In the genomic region with DNA sequence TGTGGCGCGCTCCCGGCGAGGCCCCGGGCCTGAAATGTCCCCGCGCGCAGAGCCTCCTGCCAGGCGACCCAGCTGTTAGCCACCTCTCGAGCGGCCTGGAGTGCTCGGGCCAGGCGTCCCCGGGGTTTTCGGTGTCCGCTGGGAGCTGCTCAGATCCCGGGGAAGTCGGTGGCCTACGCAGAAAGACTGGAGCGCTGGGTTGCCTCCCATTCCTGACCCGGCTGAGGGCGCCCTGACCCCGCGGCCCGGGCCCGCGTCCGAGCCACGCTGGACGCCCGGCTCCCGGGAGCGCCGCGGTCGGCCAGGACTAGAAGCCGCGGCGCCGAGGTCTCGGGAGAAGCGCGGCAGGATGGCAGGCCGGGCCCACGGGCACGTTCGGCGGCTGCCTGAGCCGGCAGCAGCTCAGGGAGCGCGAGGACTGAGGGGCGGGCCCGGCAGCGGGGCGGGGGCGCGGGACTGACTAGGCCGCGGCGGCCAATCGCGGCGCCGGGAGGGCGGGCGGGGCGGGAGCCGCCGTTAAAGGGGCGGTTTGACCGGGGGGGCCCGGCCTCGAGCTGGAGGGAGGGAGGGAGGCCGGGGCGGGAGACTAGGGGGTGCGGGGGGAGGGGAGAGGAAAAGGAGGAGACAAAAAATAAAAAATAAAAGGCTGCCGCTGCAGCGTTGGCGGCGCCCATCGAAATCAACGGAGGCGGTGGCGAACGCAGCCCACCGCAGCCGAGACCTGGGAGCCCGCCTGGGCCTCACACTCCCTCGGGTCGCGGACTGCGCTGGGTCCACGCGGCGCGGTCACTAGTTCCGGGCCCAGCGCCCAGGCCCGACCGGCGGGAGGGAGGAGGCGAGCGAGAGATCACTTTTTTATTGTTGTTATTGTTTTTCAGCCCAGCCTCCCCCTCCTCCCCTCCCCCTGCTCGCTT, we compare ENCODE assay signal across 1 cellular context.
A peak's percentile ranks its signal among the peaks of the same experiment; 100 is the strongest.
TF ChIP-seq lines count a peak whose summit lies in the region.

No MANE protein-coding gene starts in this region.

TF ChIP-seq in K562, 482 proteins besides CTCF, POLR2A, EP300 and RAD21 (continued from another document):
- TF ChIP-seq, protein P1, sequence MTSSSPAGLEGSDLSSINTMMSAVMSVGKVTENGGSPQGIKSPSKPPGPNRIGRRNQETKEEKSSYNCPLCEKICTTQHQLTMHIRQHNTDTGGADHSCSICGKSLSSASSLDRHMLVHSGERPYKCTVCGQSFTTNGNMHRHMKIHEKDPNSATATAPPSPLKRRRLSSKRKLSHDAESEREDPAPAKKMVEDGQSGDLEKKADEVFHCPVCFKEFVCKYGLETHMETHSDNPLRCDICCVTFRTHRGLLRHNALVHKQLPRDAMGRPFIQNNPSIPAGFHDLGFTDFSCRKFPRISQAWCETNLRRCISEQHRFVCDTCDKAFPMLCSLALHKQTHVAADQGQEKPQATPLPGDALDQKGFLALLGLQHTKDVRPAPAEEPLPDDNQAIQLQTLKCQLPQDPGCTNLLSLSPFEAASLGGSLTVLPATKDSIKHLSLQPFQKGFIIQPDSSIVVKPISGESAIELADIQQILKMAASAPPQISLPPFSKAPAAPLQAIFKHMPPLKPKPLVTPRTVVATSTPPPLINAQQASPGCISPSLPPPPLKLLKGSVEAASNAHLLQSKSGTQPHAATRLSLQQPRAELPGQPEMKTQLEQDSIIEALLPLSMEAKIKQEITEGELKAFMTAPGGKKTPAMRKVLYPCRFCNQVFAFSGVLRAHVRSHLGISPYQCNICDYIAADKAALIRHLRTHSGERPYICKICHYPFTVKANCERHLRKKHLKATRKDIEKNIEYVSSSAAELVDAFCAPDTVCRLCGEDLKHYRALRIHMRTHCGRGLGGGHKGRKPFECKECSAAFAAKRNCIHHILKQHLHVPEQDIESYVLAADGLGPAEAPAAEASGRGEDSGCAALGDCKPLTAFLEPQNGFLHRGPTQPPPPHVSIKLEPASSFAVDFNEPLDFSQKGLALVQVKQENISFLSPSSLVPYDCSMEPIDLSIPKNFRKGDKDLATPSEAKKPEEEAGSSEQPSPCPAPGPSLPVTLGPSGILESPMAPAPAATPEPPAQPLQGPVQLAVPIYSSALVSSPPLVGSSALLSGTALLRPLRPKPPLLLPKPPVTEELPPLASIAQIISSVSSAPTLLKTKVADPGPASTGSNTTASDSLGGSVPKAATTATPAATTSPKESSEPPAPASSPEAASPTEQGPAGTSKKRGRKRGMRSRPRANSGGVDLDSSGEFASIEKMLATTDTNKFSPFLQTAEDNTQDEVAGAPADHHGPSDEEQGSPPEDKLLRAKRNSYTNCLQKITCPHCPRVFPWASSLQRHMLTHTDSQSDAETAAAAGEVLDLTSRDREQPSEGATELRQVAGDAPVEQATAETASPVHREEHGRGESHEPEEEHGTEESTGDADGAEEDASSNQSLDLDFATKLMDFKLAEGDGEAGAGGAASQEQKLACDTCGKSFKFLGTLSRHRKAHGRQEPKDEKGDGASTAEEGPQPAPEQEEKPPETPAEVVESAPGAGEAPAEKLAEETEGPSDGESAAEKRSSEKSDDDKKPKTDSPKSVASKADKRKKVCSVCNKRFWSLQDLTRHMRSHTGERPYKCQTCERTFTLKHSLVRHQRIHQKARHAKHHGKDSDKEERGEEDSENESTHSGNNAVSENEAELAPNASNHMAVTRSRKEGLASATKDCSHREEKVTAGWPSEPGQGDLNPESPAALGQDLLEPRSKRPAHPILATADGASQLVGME (CRISPR knock-in tag; IDR thresholded peaks at IDR 0.05), result no peak
- TF ChIP-seq NEUROD1 (IDR thresholded peaks at IDR 0.05; ENCODE audit: borderline replicate concordance, low read depth, low read length, partially characterized antibody) (no peak), TCF7 (IDR thresholded peaks at IDR 0.05; ENCODE audit: borderline replicate concordance) (no peak), NFYB (IDR thresholded peaks at IDR 0.05; ENCODE audit: extremely low read depth, insufficient read length) (no peak), EP400 (IDR thresholded peaks at IDR 0.05) (peak; percentile 65; the same call in 1 of the 2 replicates), ZSCAN29 (IDR thresholded peaks at IDR 0.05) (no peak), NFXL1 (CRISPR knock-in tag; IDR thresholded peaks at IDR 0.05) (no peak), SMAD2 (IDR thresholded peaks at IDR 0.05; ENCODE audit: low read depth, low read length) (no peak), ZZZ3 (IDR thresholded peaks at IDR 0.05) (no peak), ATF7 (IDR thresholded peaks at IDR 0.05) (no peak), TEAD1 (CRISPR knock-in tag; IDR thresholded peaks at IDR 0.05) (peak in 1 of 2 experiments; percentile 73; a peak in 1 of 4 replicates), MCM2 (IDR thresholded peaks at IDR 0.05; ENCODE audit: low read depth) (no peak), ZNF24 (IDR thresholded peaks at IDR 0.05) (no peak), ZFX (CRISPR knock-in tag; IDR thresholded peaks at IDR 0.05) (peak; percentile 81), ZNF79 (CRISPR knock-in tag; IDR thresholded peaks at IDR 0.05; ENCODE audit: low read depth) (no peak), FOXP1 (CRISPR knock-in tag; IDR thresholded peaks at IDR 0.05) (peak; percentile 88), ARID1B (IDR thresholded peaks at IDR 0.05) (no peak), E2F3 (CRISPR knock-in tag; IDR thresholded peaks at IDR 0.05) (no peak), SAFB2 (IDR thresholded peaks at IDR 0.05; ENCODE audit: borderline replicate concordance, low read depth, low read length, severe bottlenecking) (no peak), PYGO2 (tag; IDR thresholded peaks at IDR 0.05) (no peak), POLR3G (IDR thresholded peaks at IDR 0.05; ENCODE audit: extremely low read depth, insufficient read length, insufficient replicate concordance) (no peak), RNF2 (IDR thresholded peaks at IDR 0.05) (0 out of 2 replicates have a peak, but pooled peaks have one; percentile 11), CBX1 (IDR thresholded peaks at IDR 0.05; ENCODE audit: low read depth) (no peak), ETS2 (tag; IDR thresholded peaks at IDR 0.05; ENCODE audit: borderline replicate concordance, poor library complexity, severe bottlenecking) (no peak), ZBTB1 (CRISPR knock-in tag; IDR thresholded peaks at IDR 0.05; ENCODE audit: borderline replicate concordance, low read depth) (peak; percentile 36; the same call in 1 of the 2 replicates), COPS2 (conservative IDR thresholded peaks at IDR 0.05) (no peak), SAFB (IDR thresholded peaks at IDR 0.05; ENCODE audit: borderline replicate concordance, low read depth, low read length) (0 out of 2 replicates have a peak, but pooled peaks have one; percentile 1), ARID2 (IDR thresholded peaks at IDR 0.05) (no peak), ZNF696 (CRISPR knock-in tag; conservative IDR thresholded peaks at IDR 0.05) (no peak), ZNF77 (CRISPR knock-in tag; IDR thresholded peaks at IDR 0.05) (no peak), CEBPB (tag; IDR thresholded peaks at IDR 0.05) (no peak), ZNF778 (CRISPR knock-in tag; IDR thresholded peaks at IDR 0.05) (no peak), PHB (CRISPR knock-in tag; IDR thresholded peaks at IDR 0.05) (no peak)
- TF ChIP-seq, protein P2, sequence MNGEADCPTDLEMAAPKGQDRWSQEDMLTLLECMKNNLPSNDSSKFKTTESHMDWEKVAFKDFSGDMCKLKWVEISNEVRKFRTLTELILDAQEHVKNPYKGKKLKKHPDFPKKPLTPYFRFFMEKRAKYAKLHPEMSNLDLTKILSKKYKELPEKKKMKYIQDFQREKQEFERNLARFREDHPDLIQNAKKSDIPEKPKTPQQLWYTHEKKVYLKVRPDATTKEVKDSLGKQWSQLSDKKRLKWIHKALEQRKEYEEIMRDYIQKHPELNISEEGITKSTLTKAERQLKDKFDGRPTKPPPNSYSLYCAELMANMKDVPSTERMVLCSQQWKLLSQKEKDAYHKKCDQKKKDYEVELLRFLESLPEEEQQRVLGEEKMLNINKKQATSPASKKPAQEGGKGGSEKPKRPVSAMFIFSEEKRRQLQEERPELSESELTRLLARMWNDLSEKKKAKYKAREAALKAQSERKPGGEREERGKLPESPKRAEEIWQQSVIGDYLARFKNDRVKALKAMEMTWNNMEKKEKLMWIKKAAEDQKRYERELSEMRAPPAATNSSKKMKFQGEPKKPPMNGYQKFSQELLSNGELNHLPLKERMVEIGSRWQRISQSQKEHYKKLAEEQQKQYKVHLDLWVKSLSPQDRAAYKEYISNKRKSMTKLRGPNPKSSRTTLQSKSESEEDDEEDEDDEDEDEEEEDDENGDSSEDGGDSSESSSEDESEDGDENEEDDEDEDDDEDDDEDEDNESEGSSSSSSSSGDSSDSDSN (IDR thresholded peaks at IDR 0.05; ENCODE audit: borderline replicate concordance in 1 of 2, low read depth in 2 of 2, low read length in 2 of 2), result peak; percentile 59 to 61; a peak in 3 of 4 replicates
- TF ChIP-seq, protein P3, sequence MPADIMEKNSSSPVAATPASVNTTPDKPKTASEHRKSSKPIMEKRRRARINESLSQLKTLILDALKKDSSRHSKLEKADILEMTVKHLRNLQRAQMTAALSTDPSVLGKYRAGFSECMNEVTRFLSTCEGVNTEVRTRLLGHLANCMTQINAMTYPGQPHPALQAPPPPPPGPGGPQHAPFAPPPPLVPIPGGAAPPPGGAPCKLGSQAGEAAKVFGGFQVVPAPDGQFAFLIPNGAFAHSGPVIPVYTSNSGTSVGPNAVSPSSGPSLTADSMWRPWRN (IDR thresholded peaks at IDR 0.05; ENCODE audit: low read depth), result no peak
- TF ChIP-seq, protein P4, sequence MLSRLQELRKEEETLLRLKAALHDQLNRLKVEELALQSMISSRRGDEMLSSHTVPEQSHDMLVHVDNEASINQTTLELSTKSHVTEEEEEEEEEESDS (CRISPR knock-in tag; IDR thresholded peaks at IDR 0.05), result no peak
- TF ChIP-seq, protein P5, sequence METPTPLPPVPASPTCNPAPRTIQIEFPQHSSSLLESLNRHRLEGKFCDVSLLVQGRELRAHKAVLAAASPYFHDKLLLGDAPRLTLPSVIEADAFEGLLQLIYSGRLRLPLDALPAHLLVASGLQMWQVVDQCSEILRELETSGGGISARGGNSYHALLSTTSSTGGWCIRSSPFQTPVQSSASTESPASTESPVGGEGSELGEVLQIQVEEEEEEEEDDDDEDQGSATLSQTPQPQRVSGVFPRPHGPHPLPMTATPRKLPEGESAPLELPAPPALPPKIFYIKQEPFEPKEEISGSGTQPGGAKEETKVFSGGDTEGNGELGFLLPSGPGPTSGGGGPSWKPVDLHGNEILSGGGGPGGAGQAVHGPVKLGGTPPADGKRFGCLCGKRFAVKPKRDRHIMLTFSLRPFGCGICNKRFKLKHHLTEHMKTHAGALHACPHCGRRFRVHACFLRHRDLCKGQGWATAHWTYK (CRISPR knock-in tag; IDR thresholded peaks at IDR 0.05), result no peak
- TF ChIP-seq, protein P6, sequence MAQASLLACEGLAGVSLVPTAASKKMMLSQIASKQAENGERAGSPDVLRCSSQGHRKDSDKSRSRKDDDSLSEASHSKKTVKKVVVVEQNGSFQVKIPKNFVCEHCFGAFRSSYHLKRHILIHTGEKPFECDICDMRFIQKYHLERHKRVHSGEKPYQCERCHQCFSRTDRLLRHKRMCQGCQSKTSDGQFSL (CRISPR knock-in tag; IDR thresholded peaks at IDR 0.05), result no peak
- TF ChIP-seq, protein P6 (tag; IDR thresholded peaks at IDR 0.05), result peak in 1 of 2 experiments; percentile 58; a peak in 1 of 4 replicates
- TF ChIP-seq, protein P7, sequence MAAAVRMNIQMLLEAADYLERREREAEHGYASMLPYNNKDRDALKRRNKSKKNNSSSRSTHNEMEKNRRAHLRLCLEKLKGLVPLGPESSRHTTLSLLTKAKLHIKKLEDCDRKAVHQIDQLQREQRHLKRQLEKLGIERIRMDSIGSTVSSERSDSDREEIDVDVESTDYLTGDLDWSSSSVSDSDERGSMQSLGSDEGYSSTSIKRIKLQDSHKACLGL (CRISPR knock-in tag; IDR thresholded peaks at IDR 0.05; ENCODE audit: borderline replicate concordance, poor library complexity, severe bottlenecking), result no peak
- TF ChIP-seq, protein P8, sequence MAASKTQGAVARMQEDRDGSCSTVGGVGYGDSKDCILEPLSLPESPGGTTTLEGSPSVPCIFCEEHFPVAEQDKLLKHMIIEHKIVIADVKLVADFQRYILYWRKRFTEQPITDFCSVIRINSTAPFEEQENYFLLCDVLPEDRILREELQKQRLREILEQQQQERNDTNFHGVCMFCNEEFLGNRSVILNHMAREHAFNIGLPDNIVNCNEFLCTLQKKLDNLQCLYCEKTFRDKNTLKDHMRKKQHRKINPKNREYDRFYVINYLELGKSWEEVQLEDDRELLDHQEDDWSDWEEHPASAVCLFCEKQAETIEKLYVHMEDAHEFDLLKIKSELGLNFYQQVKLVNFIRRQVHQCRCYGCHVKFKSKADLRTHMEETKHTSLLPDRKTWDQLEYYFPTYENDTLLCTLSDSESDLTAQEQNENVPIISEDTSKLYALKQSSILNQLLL (CRISPR knock-in tag; IDR thresholded peaks at IDR 0.05; ENCODE audit: borderline replicate concordance), result no peak
- TF ChIP-seq, protein P9, sequence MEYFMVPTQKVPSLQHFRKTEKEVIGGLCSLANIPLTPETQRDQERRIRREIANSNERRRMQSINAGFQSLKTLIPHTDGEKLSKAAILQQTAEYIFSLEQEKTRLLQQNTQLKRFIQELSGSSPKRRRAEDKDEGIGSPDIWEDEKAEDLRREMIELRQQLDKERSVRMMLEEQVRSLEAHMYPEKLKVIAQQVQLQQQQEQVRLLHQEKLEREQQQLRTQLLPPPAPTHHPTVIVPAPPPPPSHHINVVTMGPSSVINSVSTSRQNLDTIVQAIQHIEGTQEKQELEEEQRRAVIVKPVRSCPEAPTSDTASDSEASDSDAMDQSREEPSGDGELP (CRISPR knock-in tag; IDR thresholded peaks at IDR 0.05; ENCODE audit: borderline replicate concordance), result peak; percentile 33; the same call in 1 of the 2 replicates
